18 cellular contexts compared by ENCODE assay signal in genomic region chr5:140181525-140181924, GRCh38. TPM values are rescaled to one million over a fixed set of nuclear protein-coding genes. Genes with fewer than 3 reads are reported as not detected.
DNase-seq lines count a peak whose midpoint lies in the region; ATAC-seq and TF ChIP-seq lines count a peak whose summit lies in the region.
"Had no signal": no experiment of that assay in that cellular context is flagged by ENCODE, and none has a peak within 500 bp of the region (broad histone marks: within the 10 kb centered on the region; RNA-seq: fewer than 3 reads in every experiment).

No MANE protein-coding gene starts in this region.

- in situ Hi-C loops in transverse colon (cut with MboI; ENCODE audit: low pct_ligation_motif_present in 1 of 4, low pct_unique_long_range_greater_than_20kb in 1 of 4, low sequenced_read_pairs in 3 of 4), result no loop called here

- POLR2A ChIA-PET in SK-N-SH (lab: Yijun Ruan, JAX), result no interaction called here

- H3K79me2 ChIP-seq in SK-N-SH (ENCODE audit: insufficient read depth), result no peaks in the 10 kb centered on the region; the same call in 1 of the 2 replicates

- TF ChIP-seq CTCF in SK-N-SH (IDR thresholded peaks at IDR 0.05), result no peak
- TF ChIP-seq CTCF in body of pancreas (IDR thresholded peaks at IDR 0.05), result no peak
- TF ChIP-seq CTCF in transverse colon (IDR thresholded peaks at IDR 0.05), result no peak

- no peak for TF ChIP-seq RAD21 in SK-N-SH (IDR thresholded peaks at IDR 0.05; ENCODE audit: low read length)

- H3K9me3 ChIP-seq in SK-N-SH (no peaks in the 10 kb centered on the region), body of pancreas (no peaks in the 10 kb centered on the region), mucosa of rectum (ENCODE audit: control insufficient read depth in 2 of 2, low read length in 2 of 2) (no peaks in the 10 kb centered on the region), transverse colon (no peaks in the 10 kb centered on the region)
- H3K9me3 ChIP-seq: HAP-1 had no signal

- intact Hi-C loops in body of pancreas (cut with DNase I), result no loop called here
- intact Hi-C loops in transverse colon (cut with DNase I; ENCODE audit: low total_unique reads), result no loop called here

- no peak overlapping the region for H3K4me2 ChIP-seq in SK-N-SH

- ATAC-seq in SK-N-SH treated with all-trans-retinoic acid at 6 μM for 48 hours, result 0 out of 3 replicates have a peak, but pooled peaks have one; percentile 10
- no peak for ATAC-seq in body of pancreas
- no peak for ATAC-seq in GM19397 (IDR thresholded peaks at IDR 0.05; ENCODE audit: unreplicated experiment)

- H3K4me1 ChIP-seq in SK-N-SH (ENCODE audit: control insufficient read depth in 1 of 2, insufficient read depth in 2 of 2, low read depth in 1 of 2, low read length in 1 of 2), result peaks cover 11 to 35% of the 10 kb centered on the region in 2 experiments; a peak in 3 of 4 replicates
- peaks cover 82% of the 10 kb centered on the region for H3K4me1 ChIP-seq in body of pancreas
- peaks cover 33 to 49% of the 10 kb centered on the region in 2 donors for H3K4me1 ChIP-seq in mucosa of rectum (ENCODE audit: control insufficient read depth in 2 of 2, insufficient read depth in 2 of 2, low read length in 2 of 2)
- H3K4me1 ChIP-seq in transverse colon, result peaks cover 29 to 68% (median 57%) of the 10 kb centered on the region in 4 donors
- H3K4me1 ChIP-seq: HAP-1 had no signal

- no peak overlapping the region for H2AFZ ChIP-seq in SK-N-SH (ENCODE audit: low read depth)

- H3F3A ChIP-seq in SK-N-SH (replicated peaks; ENCODE audit: insufficient read depth), result no peaks in the 10 kb centered on the region

- no peak for DNase-seq in SK-N-SH
- DNase-seq in body of pancreas, result no peak
- no peak for DNase-seq in transverse colon
- DNase-seq in NK-92 (lab: John Stamatoyannopoulos, UW; ENCODE audit: unreplicated experiment), result no peak
- DNase-seq in NCI-H748 treated with DMSO at 0.1 percent for 48 hours (lab: John Stamatoyannopoulos, UW), result no peak
- DNase-seq: activated CD4-positive, alpha-beta T cell treated with anti-CD3 and anti-CD28 coated beads, Interleukin-2, amount 10 ng/mL, durations not matched to agents 7 days and 5 days; activated gamma-delta T cell treated with Interleukin-2 at 50 U/mL for 16 hours; anterior cingulate cortex; hypothalamus; NCI-H146; NK-92 treated with Interleukin-12 subunit alpha and Interleukin-12 subunit beta, amount 100 ng/mL, for 24 hours; stimulated activated CD4-positive, alpha-beta T cell treated with anti-CD3 and anti-CD28 coated beads, Interleukin-2, amount 100 ng/mL, for 48 hours; SW 1271 had no signal

- TF ChIP-seq EP300 in SK-N-SH (IDR thresholded peaks at IDR 0.05; ENCODE audit: borderline replicate concordance in 1 of 2, low read depth in 1 of 2, low read length in 1 of 2) (no peak), transverse colon (IDR thresholded peaks at IDR 0.05; ENCODE audit: low read depth) (no peak)

- no peak for TF ChIP-seq POLR2A in body of pancreas (IDR thresholded peaks at IDR 0.05)
- TF ChIP-seq POLR2A in transverse colon (IDR thresholded peaks at IDR 0.05), result no peak

- H3K4me3 ChIP-seq in SK-N-SH (ENCODE audit: low read depth in 2 of 2, low read length in 1 of 2) (no peak overlapping the region), body of pancreas (no peak overlapping the region), mucosa of rectum (ENCODE audit: low read length in 2 of 2) (peak overlapping the region; percentile 33 to 60), transverse colon (no peak overlapping the region)
- H3K4me3 ChIP-seq: HAP-1 had no signal

- CTCF ChIA-PET in SK-N-SH (lab: Yijun Ruan, JAX), result interaction anchor here (0.9 to 3.0 kb wide), 4 partner anchors 58 to 164 kb away, joined by 3 to 12 read pairs (median 4); partner anchors contain the start of gene HBEGF

- H3K27me3 ChIP-seq in SK-N-SH (ENCODE audit: insufficient read depth) (no peaks in the 10 kb centered on the region), body of pancreas (no peaks in the 10 kb centered on the region), mucosa of rectum (ENCODE audit: control insufficient read depth in 2 of 2, insufficient read depth in 2 of 2, low read length in 2 of 2) (no peaks in the 10 kb centered on the region), transverse colon (no peaks in the 10 kb centered on the region)

- H3K27ac ChIP-seq in SK-N-SH (ENCODE audit: low read depth in 2 of 2, low read length in 1 of 2) (peak overlapping the region in 1 of 2 experiments; percentile 79; a peak in 2 of 4 replicates), body of pancreas (peak overlapping the region; percentile 2 to 61 (median 16)), mucosa of rectum (ENCODE audit: low read depth in 2 of 2, low read length in 2 of 2) (peak overlapping the region; percentile 84 to 88), transverse colon (peak overlapping the region; percentile 77 to 83 (median 82))
- H3K27ac ChIP-seq: 22Rv1 had no signal

- no peaks in the 10 kb centered on the region for H3K9me2 ChIP-seq in SK-N-SH

- no peaks in the 10 kb centered on the region for H4K20me1 ChIP-seq in SK-N-SH (ENCODE audit: insufficient read depth)

- H3K36me3 ChIP-seq in SK-N-SH (replicated peaks in 1 of 2; ENCODE audit: control insufficient read depth in 1 of 2, insufficient read depth in 2 of 2, low read length in 1 of 2), result no peaks in the 10 kb centered on the region
- H3K36me3 ChIP-seq in body of pancreas (replicated peaks in 1 of 2; ENCODE audit: insufficient read depth in 1 of 2, low read depth in 2 of 2), result no peaks in the 10 kb centered on the region
- H3K36me3 ChIP-seq in mucosa of rectum (ENCODE audit: control insufficient read depth in 2 of 2, insufficient read depth in 2 of 2, low read length in 2 of 2), result no peaks in the 10 kb centered on the region
- no peaks in the 10 kb centered on the region for H3K36me3 ChIP-seq in transverse colon
- H3K36me3 ChIP-seq: HAP-1 had no signal

- no peak overlapping the region for H3K9ac ChIP-seq in SK-N-SH
- H3K9ac ChIP-seq in mucosa of rectum (ENCODE audit: low read depth in 1 of 2, low read length in 2 of 2), result peak overlapping the region in 1 of 2 donors; percentile 61

- 89% methylated on average over 3 of the region's 3 CpGs for WGBS in SK-N-SH (ENCODE audit: low lambda C conversion rate)
- WGBS in body of pancreas, 2 donors, result 86 to 89% methylated on average over 3 of the region's 3 CpGs
- 83 to 100% methylated on average over 1 to 3 of the region's 3 CpGs for WGBS in transverse colon (ENCODE audit: low coverage in 1 of 2), 2 donors

TF ChIP-seq in SK-N-SH treated with all-trans-retinoic acid at 6 μM for 48 hours, 23 proteins besides CTCF, POLR2A, EP300 and RAD21 (continues in another document):
- TF ChIP-seq CSDC2 (CRISPR knock-in tag; IDR thresholded peaks at IDR 0.05) (no peak), ZFP3 (CRISPR knock-in tag; IDR thresholded peaks at IDR 0.05) (no peak), CREB5 (CRISPR knock-in tag; IDR thresholded peaks at IDR 0.05; ENCODE audit: low read depth) (no peak)

TF ChIP-seq in SK-N-SH, 30 proteins besides CTCF, POLR2A, EP300 and RAD21:
- TF ChIP-seq JUND (IDR thresholded peaks at IDR 0.05) (no peak), GATA2 (CRISPR knock-in tag; IDR thresholded peaks at IDR 0.05) (no peak), NRF1 (IDR thresholded peaks at IDR 0.05; ENCODE audit: low read depth, low read length) (no peak), FOXM1 (IDR thresholded peaks at IDR 0.05; ENCODE audit: low read depth) (no peak), ZBTB33 (IDR thresholded peaks at IDR 0.05; ENCODE audit: borderline replicate concordance, low read depth) (no peak), TCF12 (IDR thresholded peaks at IDR 0.05) (no peak), NFIC (IDR thresholded peaks at IDR 0.05; ENCODE audit: borderline replicate concordance) (no peak), TAF1 (IDR thresholded peaks at IDR 0.05; ENCODE audit: borderline replicate concordance, low read depth, low read length) (no peak)

RNA-seq across cellular contexts. Expression of gene CYSTM1, which starts 6.5 kb away (rescaled TPM):
- polyA plus RNA-seq in SK-N-SH (2012; rRNA removed), result 27.1 and 29.3 TPM in 2 replicates
- 22.0 and 22.6 TPM in 2 replicates for polyA plus RNA-seq in SK-N-SH (2012; cell fraction: cytosol; rRNA removed)
- 9.9 and 20.2 TPM in 2 replicates for polyA plus RNA-seq in SK-N-SH (2012; cell fraction: nucleus; rRNA removed)
- 10 to 100 TPM; 56.8 to 97.2 TPM for total RNA-seq in body of pancreas
- total RNA-seq in transverse colon, result 100 to 1,000 TPM in 2 of 4 donors, 10 to 100 TPM in 2; 32.8 to 264 (median 107) TPM

RNA-seq across cellular contexts. Expression of gene IGIP, which starts 55.8 kb away (rescaled TPM):
- polyA plus RNA-seq in SK-N-SH (2012; rRNA removed), result 0.72 and 0.99 TPM in 2 replicates
- polyA plus RNA-seq in SK-N-SH (2012; cell fraction: cytosol; rRNA removed), result 0.98 and 1.1 TPM in 2 replicates
- polyA plus RNA-seq in SK-N-SH (2012; cell fraction: nucleus; rRNA removed), result 1.8 and 3.3 TPM in 2 replicates
- total RNA-seq in body of pancreas (10 to 100 TPM in 1 of 2 donors, 1 to 10 TPM in 1; 6.3 to 16.6 TPM), transverse colon (10 to 100 TPM; 12.8 to 22.4 (median 20.5) TPM)

Comparison
In these comparisons a context has a peak if more than half of its experiments do, and no peak if none do; other contexts are left out.
1. H3K4me3 ChIP-seq: peak in mucosa of rectum (2 of 2); none in SK-N-SH (0 of 2), body of pancreas (0 of 2) and transverse colon (0 of 4).